In the genomic region with DNA sequence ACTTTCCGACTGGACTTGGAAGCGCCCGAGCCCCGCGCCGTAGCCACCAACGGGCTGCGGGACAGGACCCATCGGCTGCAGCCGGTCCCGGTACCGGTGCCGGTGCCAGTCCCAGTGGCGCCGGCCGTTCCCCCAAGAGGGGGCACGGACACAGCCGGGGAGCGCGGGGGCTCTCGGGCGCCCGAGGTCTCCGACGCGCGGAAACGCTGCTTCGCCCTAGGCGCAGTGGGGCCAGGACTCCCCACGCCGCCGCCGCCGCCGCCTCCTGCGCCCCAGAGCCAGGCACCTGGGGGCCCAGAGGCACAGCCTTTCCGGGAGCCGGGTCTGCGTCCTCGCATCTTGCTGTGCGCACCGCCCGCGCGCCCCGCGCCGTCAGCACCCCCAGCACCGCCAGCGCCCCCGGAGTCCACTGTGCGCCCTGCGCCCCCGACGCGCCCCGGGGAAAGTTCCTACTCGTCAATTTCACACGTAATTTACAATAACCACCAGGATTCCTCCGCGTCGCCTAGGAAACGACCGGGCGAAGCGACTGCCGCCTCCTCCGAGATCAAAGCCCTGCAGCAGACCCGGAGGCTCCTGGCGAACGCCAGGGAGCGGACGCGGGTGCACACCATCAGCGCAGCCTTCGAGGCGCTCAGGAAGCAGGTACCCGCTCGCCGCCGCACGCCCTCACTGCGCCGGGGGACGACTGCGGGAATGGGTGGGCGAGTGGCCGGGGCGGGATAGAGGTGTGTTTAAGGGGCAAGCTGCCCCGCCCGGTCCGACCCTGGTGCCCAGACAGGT, we compare ENCODE assay signal across 8 cellular contexts. TPM values are rescaled to one million over a fixed set of nuclear protein-coding genes. Genes with fewer than 3 reads are reported as not detected.
DNase-seq lines count a peak whose midpoint lies in the region; ATAC-seq, FAIRE-seq and TF ChIP-seq lines count a peak whose summit lies in the region.

No MANE protein-coding gene starts in this region.

- peaks cover 11% of the 10 kb centered on the region for H3K4me1 Mint-ChIP-seq in T-helper 2 cell treated with Interferon-gamma antibody and Interleukin-4, amounts not matched to agents 5 μg/mL and 100 μg/mL, for 36 hours (ENCODE audit: low read depth)

- H3K4me3 ChIP-seq in duodenal mucosa (ENCODE audit: low read depth in 1 of 2, low read length in 2 of 2) (peak overlapping the region; percentile 56 to 68), mesodermal cell (ENCODE audit: extremely low read depth, insufficient read depth, low read length, poor library complexity, severe bottlenecking) (peak overlapping the region; percentile 56), thoracic aorta (peak overlapping the region; percentile 88)

- H3K4me1 ChIP-seq in duodenal mucosa (ENCODE audit: control insufficient read depth in 1 of 2, insufficient read depth in 2 of 2, low read length in 2 of 2) (peaks cover 24 to 29% of the 10 kb centered on the region in 2 donors), mesodermal cell (ENCODE audit: control insufficient read depth, insufficient read depth, low read length, poor library complexity, severe bottlenecking) (peaks cover 2% of the 10 kb centered on the region), thoracic aorta (ENCODE audit: control insufficient read depth in 1 of 2, low read depth in 2 of 2) (peaks cover 13 to 69% of the 10 kb centered on the region in 2 donors)

- 0 to 1% methylated on average over 64 to 76 of the region's 93 CpGs for WGBS in mesodermal cell (ENCODE audit: insufficient coverage in 2 of 2), 2 experiments

- FAIRE-seq in GM19239 (lab: Jason Lieb, UNC) = no peak

- H3K27me3 ChIP-seq in duodenal mucosa (ENCODE audit: control insufficient read depth in 1 of 2, insufficient read depth in 2 of 2, low read length in 2 of 2) (peaks cover 44 to 48% of the 10 kb centered on the region in 2 donors), thoracic aorta (replicated peaks; ENCODE audit: insufficient read depth) (no peaks in the 10 kb centered on the region)

- peak overlapping the region; percentile 86 for H3K4me3 Mint-ChIP-seq in T-helper 2 cell treated with Interferon-gamma antibody and Interleukin-4, amounts not matched to agents 5 μg/mL and 100 μg/mL, for 36 hours

- H3K36me3 ChIP-seq in duodenal mucosa (ENCODE audit: control insufficient read depth in 1 of 2, insufficient read depth in 2 of 2, low read length in 2 of 2) (no peaks in the 10 kb centered on the region), mesodermal cell (ENCODE audit: control insufficient read depth, insufficient read depth, low read length) (no peaks in the 10 kb centered on the region), thoracic aorta (peaks cover 5% of the 10 kb centered on the region)

- H3K9me3 Mint-ChIP-seq in T-helper 2 cell treated with Interferon-gamma antibody and Interleukin-4, amounts not matched to agents 5 μg/mL and 100 μg/mL, for 36 hours = no peaks in the 10 kb centered on the region

- no peak overlapping the region for H3K27ac Mint-ChIP-seq in T-helper 2 cell treated with Interferon-gamma antibody and Interleukin-4, amounts not matched to agents 5 μg/mL and 100 μg/mL, for 36 hours

- no peaks in the 10 kb centered on the region for H3K36me3 Mint-ChIP-seq in T-helper 2 cell treated with Interferon-gamma antibody and Interleukin-4, amounts not matched to agents 5 μg/mL and 100 μg/mL, for 36 hours (ENCODE audit: low read depth)

- H3K27ac ChIP-seq in duodenal mucosa (ENCODE audit: low read depth, low read length) (peak overlapping the region; percentile 33), mesodermal cell (ENCODE audit: low read depth, low read length, severe bottlenecking) (peak overlapping the region; percentile 49), thoracic aorta (peak overlapping the region; percentile 88)

- peaks cover 63% of the 10 kb centered on the region for H3K27me3 Mint-ChIP-seq in T-helper 2 cell treated with Interferon-gamma antibody and Interleukin-4, amounts not matched to agents 5 μg/mL and 100 μg/mL, for 36 hours (ENCODE audit: low read depth)

- peak overlapping the region in 1 of 2 donors; percentile 15 for H3K9ac ChIP-seq in duodenal mucosa (ENCODE audit: low read depth in 1 of 2, low read length in 2 of 2)

- ATAC-seq in thoracic aorta (ENCODE audit: insufficient number of reproducible peaks, low FRiP score, low read depth) (peak; percentile 0), GM18858 (IDR thresholded peaks at IDR 0.05; ENCODE audit: unreplicated experiment) (no peak)

- TF ChIP-seq CTCF in thoracic aorta (IDR thresholded peaks at IDR 0.05) = peak; percentile 43

- H3K9me3 ChIP-seq in duodenal mucosa (ENCODE audit: control insufficient read depth in 1 of 2, low read length in 2 of 2) = no peaks in the 10 kb centered on the region
- no peaks in the 10 kb centered on the region for H3K9me3 ChIP-seq in mesodermal cell (ENCODE audit: control insufficient read depth, low read length)
- no peaks in the 10 kb centered on the region for H3K9me3 ChIP-seq in thoracic aorta

- DNase-seq in activated gamma-delta T cell (lab: John Stamatoyannopoulos, UW) = peak; percentile 25
- no peak for DNase-seq in activated gamma-delta T cell treated with Interleukin-2 at 50 U/mL for 16 hours
- peak; percentile 26 for DNase-seq in T-helper 2 cell treated with Interferon-gamma antibody and Interleukin-4, amounts not matched to agents 5 μg/mL and 100 μg/mL, for 36 hours (ENCODE audit: low spot score)
- DNase-seq in thoracic aorta (ENCODE audit: low spot score) = no peak
- DNase-seq in GM19239 (ENCODE audit: insufficient read length, low spot score) = no peak

RNA-seq across cellular contexts. Expression of gene ATOH8, which starts 0.7 kb away (rescaled TPM):
- 5.9 TPM for polyA plus RNA-seq in mesodermal cell (2013, experiment 1 of 2)
- polyA plus RNA-seq in mesodermal cell (2013, experiment 2 of 2) = 4.1 TPM
- total RNA-seq in thoracic aorta = 100 to 1,000 TPM in 1 of 2 donors, 10 to 100 TPM in 1; 78.4 to 207 TPM

Comparison
In these comparisons a context has a peak if more than half of its experiments do, and no peak if none do; other contexts are left out.
1. DNase-seq: peak in activated gamma-delta T cell (single experiment) and T-helper 2 cell treated with Interferon-gamma antibody and Interleukin-4, amounts not matched to agents 5 μg/mL and 100 μg/mL, for 36 hours (single experiment); none in activated gamma-delta T cell treated with Interleukin-2 at 50 U/mL for 16 hours (single experiment), thoracic aorta (single experiment) and GM19239 (single experiment).
2. H3K27ac ChIP-seq: peak in every context shown above with its lines; median percentile 88 in thoracic aorta; 49 in mesodermal cell; 33 in duodenal mucosa.
3. Peak in every context shown above with its lines, with median percentiles within 50 percentile points of each other: H3K4me3 ChIP-seq.